ENCODE assay signal across 1 cellular context in genomic region chr12:51868821-51869489, GRCh38.
TF ChIP-seq lines count a peak whose summit lies in the region.

No MANE protein-coding gene starts in this region.

TF ChIP-seq in SK-N-SH, 30 proteins besides CTCF, POLR2A, EP300 and RAD21 (continued from another document):
- TF ChIP-seq, protein P1, sequence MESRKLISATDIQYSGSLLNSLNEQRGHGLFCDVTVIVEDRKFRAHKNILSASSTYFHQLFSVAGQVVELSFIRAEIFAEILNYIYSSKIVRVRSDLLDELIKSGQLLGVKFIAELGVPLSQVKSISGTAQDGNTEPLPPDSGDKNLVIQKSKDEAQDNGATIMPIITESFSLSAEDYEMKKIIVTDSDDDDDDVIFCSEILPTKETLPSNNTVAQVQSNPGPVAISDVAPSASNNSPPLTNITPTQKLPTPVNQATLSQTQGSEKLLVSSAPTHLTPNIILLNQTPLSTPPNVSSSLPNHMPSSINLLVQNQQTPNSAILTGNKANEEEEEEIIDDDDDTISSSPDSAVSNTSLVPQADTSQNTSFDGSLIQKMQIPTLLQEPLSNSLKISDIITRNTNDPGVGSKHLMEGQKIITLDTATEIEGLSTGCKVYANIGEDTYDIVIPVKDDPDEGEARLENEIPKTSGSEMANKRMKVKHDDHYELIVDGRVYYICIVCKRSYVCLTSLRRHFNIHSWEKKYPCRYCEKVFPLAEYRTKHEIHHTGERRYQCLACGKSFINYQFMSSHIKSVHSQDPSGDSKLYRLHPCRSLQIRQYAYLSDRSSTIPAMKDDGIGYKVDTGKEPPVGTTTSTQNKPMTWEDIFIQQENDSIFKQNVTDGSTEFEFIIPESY (IDR thresholded peaks at IDR 0.05; ENCODE audit: borderline replicate concordance, low read depth) = no peak
- TF ChIP-seq CHD2 (IDR thresholded peaks at IDR 0.05; ENCODE audit: low read length, partially characterized antibody) (peak; percentile 66), TCF12 (IDR thresholded peaks at IDR 0.05) (peak; percentile 8; the same call in 1 of the 2 replicates)
